ENCODE assay signal across 10 cellular contexts in genomic region chr1:116763787-116764465, GRCh38. TPM values are rescaled to one million over a fixed set of nuclear protein-coding genes. Genes with fewer than 3 reads are reported as not detected.
DNase-seq lines count a peak whose midpoint lies in the region; ATAC-seq and TF ChIP-seq lines count a peak whose summit lies in the region.
"Had no signal": no experiment of that assay in that cellular context is flagged by ENCODE, and none has a peak within 500 bp of the region (broad histone marks: within the 10 kb centered on the region; RNA-seq: fewer than 3 reads in every experiment).

No MANE protein-coding gene starts in this region.

- no peak for ATAC-seq in HG03432 (IDR thresholded peaks at IDR 0.05; ENCODE audit: unreplicated experiment)
- ATAC-seq in GM21576 (IDR thresholded peaks at IDR 0.05; ENCODE audit: unreplicated experiment): no peak

- CTCF ChIA-PET in HEK293T (lab: Yijun Ruan, JAX): interaction anchor here (0.6 to 1.9 kb wide), 14 partner anchors 10 to 292 kb away, joined by 3 to 8 read pairs (median 4); partner anchors contain the start of genes CD2 and PTGFRN

- POLR2A ChIA-PET in HEK293T (lab: Yijun Ruan, JAX): no interaction called here

- H3K36me3 ChIP-seq in BE2C: no peaks in the 10 kb centered on the region
- H3K36me3 ChIP-seq: thoracic aorta had no signal

- DNase-seq in BE2C (peak; percentile 47), HEK293T (ENCODE audit: extremely low spot score) (peak; percentile 76), fibroblast of villous mesenchyme (ENCODE audit: low read depth) (no peak), putamen (ENCODE audit: low spot score) (no peak)
- peak; percentile 74 to 81 for DNase-seq in activated CD4-positive, alpha-beta T cell treated with anti-CD3 and anti-CD28 coated beads, Interleukin-2, amount 50 U/mL, for 48 hours
- peak in 2 of 3 experiments; percentile 62 to 70 for DNase-seq in stimulated activated CD4-positive, alpha-beta T cell treated with anti-CD3 and anti-CD28 coated beads, TNF-alpha, amount 100 ng/mL, for 24 hours (ENCODE audit: low read depth in 3 of 3)

- H3K9me3 ChIP-seq in BE2C: no peaks in the 10 kb centered on the region
- H3K9me3 ChIP-seq: thoracic aorta had no signal

- no peaks in the 10 kb centered on the region for H3K4me1 ChIP-seq in BE2C

- H3K27me3 ChIP-seq in BE2C: no peaks in the 10 kb centered on the region

- peak; percentile 68 for TF ChIP-seq CTCF in BE2C (IDR thresholded peaks at IDR 0.05; ENCODE audit: low read depth, low read length)
- TF ChIP-seq CTCF in fibroblast of villous mesenchyme (IDR thresholded peaks at IDR 0.05; ENCODE audit: insufficient read depth, low read depth, low read length): peak; percentile 46

- H3K4me3 ChIP-seq in BE2C (ENCODE audit: low read depth, low read length): no peak overlapping the region
- no peak overlapping the region for H3K4me3 ChIP-seq in fibroblast of villous mesenchyme (ENCODE audit: low read depth, low read length)
- H3K4me3 ChIP-seq: thoracic aorta had no signal

TF ChIP-seq in HEK293T, 16 proteins besides CTCF, POLR2A, EP300 and RAD21:
- TF ChIP-seq HDGF (IDR thresholded peaks at IDR 0.05; ENCODE audit: borderline replicate concordance) (no peak), TARDBP (IDR thresholded peaks at IDR 0.05) (no peak), FOXM1 (IDR thresholded peaks at IDR 0.05; ENCODE audit: borderline replicate concordance) (no peak), NFRKB (IDR thresholded peaks at IDR 0.05) (no peak), LEF1 (IDR thresholded peaks at IDR 0.05; ENCODE audit: borderline replicate concordance) (no peak), CTBP1 (IDR thresholded peaks at IDR 0.05; ENCODE audit: borderline replicate concordance) (no peak), BHLHE40 (IDR thresholded peaks at IDR 0.05; ENCODE audit: borderline replicate concordance) (no peak), ELF4 (IDR thresholded peaks at IDR 0.05) (no peak), FOXA1 (IDR thresholded peaks at IDR 0.05) (no peak), ARNT (IDR thresholded peaks at IDR 0.05) (no peak), SP1 (IDR thresholded peaks at IDR 0.05) (no peak), L3MBTL2 (conservative IDR thresholded peaks at IDR 0.05) (no peak), ZNF384 (IDR thresholded peaks at IDR 0.05) (no peak), FOXK2 (IDR thresholded peaks at IDR 0.05) (no peak), SUZ12 (IDR thresholded peaks at IDR 0.05) (no peak)
- TF ChIP-seq, protein P1, sequence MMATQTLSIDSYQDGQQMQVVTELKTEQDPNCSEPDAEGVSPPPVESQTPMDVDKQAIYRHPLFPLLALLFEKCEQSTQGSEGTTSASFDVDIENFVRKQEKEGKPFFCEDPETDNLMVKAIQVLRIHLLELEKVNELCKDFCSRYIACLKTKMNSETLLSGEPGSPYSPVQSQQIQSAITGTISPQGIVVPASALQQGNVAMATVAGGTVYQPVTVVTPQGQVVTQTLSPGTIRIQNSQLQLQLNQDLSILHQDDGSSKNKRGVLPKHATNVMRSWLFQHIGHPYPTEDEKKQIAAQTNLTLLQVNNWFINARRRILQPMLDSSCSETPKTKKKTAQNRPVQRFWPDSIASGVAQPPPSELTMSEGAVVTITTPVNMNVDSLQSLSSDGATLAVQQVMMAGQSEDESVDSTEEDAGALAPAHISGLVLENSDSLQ (IDR thresholded peaks at IDR 0.05): no peak
TF ChIP-seq in HEK293T: peak in this region for 0.

RNA-seq across cellular contexts. Expression of gene CD2, which starts 9.7 kb away (rescaled TPM):
- not detected for polyA plus RNA-seq in BE2C (2012; ENCODE audit: insufficient read depth, insufficient read length, low read depth)
- total RNA-seq in fibroblast of villous mesenchyme: not detected in 2 replicates
- total RNA-seq: glomerular endothelial cell had no signal

Comparison
In these comparisons a context has a peak if more than half of its experiments do, and no peak if none do; other contexts are left out.
1. DNase-seq: peak in BE2C (single experiment), HEK293T (single experiment), activated CD4-positive, alpha-beta T cell treated with anti-CD3 and anti-CD28 coated beads, Interleukin-2, amount 50 U/mL, for 48 hours (2 of 2) and stimulated activated CD4-positive, alpha-beta T cell treated with anti-CD3 and anti-CD28 coated beads, TNF-alpha, amount 100 ng/mL, for 24 hours (2 of 3); none in fibroblast of villous mesenchyme (single experiment) and putamen (single experiment).